9 cellular contexts compared by ENCODE assay signal in genomic region chr11:128694618-128695481, GRCh38. TPM values are rescaled to one million over a fixed set of nuclear protein-coding genes. Genes with fewer than 3 reads are reported as not detected.
DNase-seq lines count a peak whose midpoint lies in the region; ATAC-seq, FAIRE-seq and TF ChIP-seq lines count a peak whose summit lies in the region.
"Had no signal": no experiment of that assay in that cellular context is flagged by ENCODE, and none has a peak within 500 bp of the region (broad histone marks: within the 10 kb centered on the region; RNA-seq: fewer than 3 reads in every experiment).

No MANE protein-coding gene starts in this region.

- no peaks in the 10 kb centered on the region for H3F3A ChIP-seq in Loucy (ENCODE audit: low read depth)

- H3K4me2 ChIP-seq in HepG2 (ENCODE audit: low read depth, low read length) (no peak overlapping the region), Loucy (ENCODE audit: low read depth, low read length, poor library complexity, severe bottlenecking) (peak overlapping the region; percentile 99), keratinocyte (ENCODE audit: control insufficient read depth, extremely low read depth, insufficient read depth, low read depth, low read length) (peak overlapping the region; percentile 80)

- H2AFZ ChIP-seq in HepG2 (ENCODE audit: low read length) (no peak overlapping the region), Loucy (ENCODE audit: low read length) (no peak overlapping the region), keratinocyte (ENCODE audit: control insufficient read depth, low read length) (peak overlapping the region; percentile 49)

- 2% methylated on average over 70 of the region's 70 CpGs for WGBS in liver
- 19% methylated on average over 24 of the region's 70 CpGs for WGBS in HepG2 (ENCODE audit: low lambda C conversion rate)
- 4 to 24% (median 6%) methylated on average over 10 to 70 of the region's 70 CpGs for WGBS in stomach, 5 donors

- no peak for TF ChIP-seq RAD21 in liver (IDR thresholded peaks at IDR 0.05)
- no peak for TF ChIP-seq RAD21 in HepG2 (CRISPR knock-in tag; IDR thresholded peaks at IDR 0.05)

- TF ChIP-seq CTCF in liver (IDR thresholded peaks at IDR 0.05; ENCODE audit: low read depth, low read length, missing input control): no peak
- TF ChIP-seq CTCF in HepG2 (CRISPR knock-in tag; IDR thresholded peaks at IDR 0.05): no peak
- TF ChIP-seq CTCF in Loucy (conservative IDR thresholded peaks at IDR 0.05; ENCODE audit: low read length): no peak
- TF ChIP-seq CTCF in ascending aorta (IDR thresholded peaks at IDR 0.05): no peak
- TF ChIP-seq CTCF in keratinocyte (optimal IDR thresholded peaks at IDR 0.05 in 1 of 3, IDR thresholded peaks at IDR 0.05 in 1 of 3, conservative IDR thresholded peaks at IDR 0.05 in 1 of 3; ENCODE audit: extremely low read depth in 1 of 3, insufficient read depth in 2 of 3, low read length in 3 of 3): no peak
- TF ChIP-seq CTCF in stomach (IDR thresholded peaks at IDR 0.05): no peak

- in situ Hi-C loops in HepG2 (cut with HindIII; ENCODE audit: extremely low pct_ligation_motif_present, low pct_unique_long_range_greater_than_20kb): no loop called here

- H3K79me2 ChIP-seq in HepG2 (ENCODE audit: insufficient read depth, low read length) (no peaks in the 10 kb centered on the region), Loucy (ENCODE audit: insufficient read depth, low read length) (peaks cover 74% of the 10 kb centered on the region), keratinocyte (ENCODE audit: control insufficient read depth, insufficient read depth, low read length) (no peaks in the 10 kb centered on the region)

- dilution Hi-C loops in keratinocyte (cut with MboI; ENCODE audit: extremely low pct_ligation_motif_present, low sequenced_read_pairs): no loop called here

- H3K9me3 ChIP-seq in liver (ENCODE audit: control insufficient read depth in 4 of 4, low read length in 3 of 4): no peaks in the 10 kb centered on the region
- no peaks in the 10 kb centered on the region for H3K9me3 ChIP-seq in HepG2 (ENCODE audit: low read length)
- no peaks in the 10 kb centered on the region for H3K9me3 ChIP-seq in Loucy (ENCODE audit: insufficient read depth, low read depth, low read length)
- H3K9me3 ChIP-seq in ascending aorta: no peaks in the 10 kb centered on the region
- no peaks in the 10 kb centered on the region for H3K9me3 ChIP-seq in keratinocyte (ENCODE audit: control insufficient read depth, low read depth, low read length)
- no peaks in the 10 kb centered on the region for H3K9me3 ChIP-seq in stomach

- peaks cover 10 to 47% (median 19%) of the 10 kb centered on the region in 4 donors for H3K4me1 ChIP-seq in liver (ENCODE audit: control insufficient read depth in 4 of 4, insufficient read depth in 4 of 4, low read length in 3 of 4)
- H3K4me1 ChIP-seq in HepG2 (ENCODE audit: insufficient read depth, low read length): no peaks in the 10 kb centered on the region
- peaks cover 66% of the 10 kb centered on the region for H3K4me1 ChIP-seq in Loucy (ENCODE audit: insufficient read depth, low read length, poor library complexity, severe bottlenecking)
- H3K4me1 ChIP-seq in ascending aorta: peaks cover 2 to 17% of the 10 kb centered on the region in 2 donors
- H3K4me1 ChIP-seq in keratinocyte (ENCODE audit: control insufficient read depth, extremely low read depth, insufficient read depth, low read length): peaks cover 9% of the 10 kb centered on the region
- peaks cover 16 to 74% (median 44%) of the 10 kb centered on the region in 4 donors for H3K4me1 ChIP-seq in stomach

- POLR2A ChIA-PET in HepG2 (lab: Yijun Ruan, JAX): no interaction called here

- no peaks in the 10 kb centered on the region for H3K9me2 ChIP-seq in Loucy (replicated peaks; ENCODE audit: low read depth, low read length)

- no TSS peak for BruUV-seq in HepG2 (replicated peaks; lab: Mats Ljungman, UMichigan)

- H4K20me1 ChIP-seq in HepG2 (ENCODE audit: insufficient read depth, low read length) (no peaks in the 10 kb centered on the region), Loucy (ENCODE audit: insufficient read depth, low read length, poor library complexity, severe bottlenecking) (peaks cover 46% of the 10 kb centered on the region), keratinocyte (ENCODE audit: control insufficient read depth, extremely low read depth, insufficient read depth, low read length) (no peaks in the 10 kb centered on the region)

- H3K27me3 ChIP-seq in liver (ENCODE audit: control insufficient read depth in 4 of 4, insufficient read depth in 4 of 4, low read length in 3 of 4) (peaks cover 0 to 6% (median 4%) of the 10 kb centered on the region in 4 donors), HepG2 (ENCODE audit: control insufficient read depth in 1 of 2, insufficient read depth in 2 of 2, low read length in 2 of 2) (peaks cover 10 to 60% of the 10 kb centered on the region in 2 experiments), Loucy (ENCODE audit: insufficient read depth, low read length, poor library complexity, severe bottlenecking) (no peaks in the 10 kb centered on the region), ascending aorta (no peaks in the 10 kb centered on the region), keratinocyte (ENCODE audit: control insufficient read depth, extremely low read depth, insufficient read depth, low read length) (peaks cover 78% of the 10 kb centered on the region), stomach (peaks cover 7 to 84% (median 58%) of the 10 kb centered on the region in 3 donors)

- intact Hi-C loops in HepG2 (cut with micrococcal nuclease; ENCODE audit: unreplicated experiment) (no loop called here), ascending aorta (cut with DNase I) (no loop called here), stomach (cut with DNase I; ENCODE audit: low total_unique reads) (no loop called here)

- CTCF ChIA-PET in HepG2 (lab: Yijun Ruan, JAX; ENCODE audit: low intra/inter-chr PET ratio, low total read pairs): no interaction called here

- FAIRE-seq in HepG2 (lab: Jason Lieb, UNC) (no peak), keratinocyte (lab: Jason Lieb, UNC) (no peak)
- FAIRE-seq: frontal cortex had no signal

- ATAC-seq in HepG2 (no peak; the same call in 2 of the 3 replicates), GM18520 (IDR thresholded peaks at IDR 0.05; ENCODE audit: unreplicated experiment) (no peak)

- TF ChIP-seq POLR2A in HepG2 (IDR thresholded peaks at IDR 0.05; ENCODE audit: insufficient read depth in 1 of 2, low read depth in 2 of 2, low read length in 2 of 2) (no peak), stomach (IDR thresholded peaks at IDR 0.05) (no peak)

- TF ChIP-seq EP300 in HepG2 (IDR thresholded peaks at IDR 0.05; ENCODE audit: low read depth in 2 of 2, low read length in 2 of 2) (no peak), HepG2 (CRISPR knock-in tag; IDR thresholded peaks at IDR 0.05; ENCODE audit: borderline replicate concordance) (no peak), stomach (IDR thresholded peaks at IDR 0.05) (no peak)

- DNase-seq in HepG2 (ENCODE audit: low spot score): no peak
- no peak for DNase-seq in ascending aorta (ENCODE audit: low spot score in 2 of 2)
- DNase-seq in keratinocyte (ENCODE audit: low read depth, low spot score): no peak
- no peak for DNase-seq in stomach
- no peak for DNase-seq in MV-4-11 (lab: John Stamatoyannopoulos, UW)

- peak overlapping the region; percentile 93 to 95 for H3K27ac ChIP-seq in liver (ENCODE audit: low read depth in 1 of 2, low read length in 2 of 2)
- no peak overlapping the region for H3K27ac ChIP-seq in HepG2 (ENCODE audit: extremely low read length, insufficient read depth, low read length)
- H3K27ac ChIP-seq in ascending aorta: peak overlapping the region; percentile 71 to 82
- no peak overlapping the region for H3K27ac ChIP-seq in keratinocyte (ENCODE audit: control insufficient read depth, insufficient read depth, low read length)
- H3K27ac ChIP-seq in stomach: peak overlapping the region; percentile 68 to 94 (median 87)

- peak overlapping the region; percentile 65 to 70 (median 66) for H3K4me3 ChIP-seq in liver (ENCODE audit: low read depth in 1 of 3, low read length in 3 of 3)
- no peak overlapping the region for H3K4me3 ChIP-seq in HepG2 (replicated peaks in 1 of 3; ENCODE audit: insufficient read depth in 1 of 3, low read depth in 2 of 3, low read length in 3 of 3)
- peak overlapping the region; percentile 95 for H3K4me3 ChIP-seq in Loucy (ENCODE audit: low read length, poor library complexity, severe bottlenecking)
- peak overlapping the region; percentile 66 to 68 for H3K4me3 ChIP-seq in ascending aorta
- peak overlapping the region; percentile 37 to 69 (median 54) for H3K4me3 ChIP-seq in keratinocyte (ENCODE audit: control insufficient read depth in 2 of 3, extremely low read depth in 1 of 3, insufficient read depth in 2 of 3, low read depth in 1 of 3, low read length in 3 of 3)
- peak overlapping the region; percentile 56 to 66 (median 60) for H3K4me3 ChIP-seq in stomach

- H3K36me3 ChIP-seq in liver (ENCODE audit: control insufficient read depth in 4 of 4, insufficient read depth in 3 of 4, low read depth in 1 of 4, low read length in 3 of 4) (no peaks in the 10 kb centered on the region), HepG2 (replicated peaks in 1 of 2; ENCODE audit: control insufficient read depth in 1 of 2, insufficient read depth in 2 of 2, low read length in 2 of 2) (no peaks in the 10 kb centered on the region), Loucy (ENCODE audit: insufficient read depth, low read length) (no peaks in the 10 kb centered on the region), ascending aorta (no peaks in the 10 kb centered on the region), keratinocyte (ENCODE audit: control insufficient read depth in 2 of 2, extremely low read depth in 1 of 2, insufficient read depth in 2 of 2, low read length in 2 of 2) (no peaks in the 10 kb centered on the region), stomach (no peaks in the 10 kb centered on the region)

- H3K9ac ChIP-seq in liver (ENCODE audit: low read depth in 1 of 2, low read length in 2 of 2): peak overlapping the region; percentile 58 to 63
- no peak overlapping the region for H3K9ac ChIP-seq in HepG2 (ENCODE audit: insufficient read depth, low read depth, low read length)
- peak overlapping the region; percentile 98 for H3K9ac ChIP-seq in Loucy (ENCODE audit: low read depth, low read length, poor library complexity, severe bottlenecking)
- H3K9ac ChIP-seq in keratinocyte (ENCODE audit: control insufficient read depth, extremely low read depth, insufficient read depth, low read length): no peak overlapping the region

- no peaks in the 10 kb centered on the region for H3K9me1 ChIP-seq in keratinocyte (ENCODE audit: control insufficient read depth, extremely low read depth, insufficient read depth, low read length)

RNA-seq across cellular contexts. Expression of gene FLI1, which starts 1.0 kb away (rescaled TPM):
- total RNA-seq in liver (10 to 100 TPM in 1 of 2 donors, 1 to 10 TPM in 1; 5.9 to 18.1 TPM), HepG2 (2016; rRNA removed; fragmentation: Illumina TruSeq; extraction: Trizol) (not detected in 2 replicates), ascending aorta (86.4 TPM), stomach (10 to 100 TPM in 3 of 5 donors, 1 to 10 TPM in 1, under 1 TPM in 1; 0.87 to 39.7 (median 13.0) TPM)
- polyA plus RNA-seq in liver (1 to 10 TPM; 2.5 to 4.1 TPM), HepG2 (2011; rRNA removed) (not detected in 2 replicates), keratinocyte (1.1 to 2.2 TPM (median 1.1 TPM) in 3 replicates), stomach (1 to 10 TPM; 2.4 to 4.0 (median 3.6) TPM)
- not detected in 2 replicates for total RNA-seq in HepG2 (2016; cell fraction: cytosol; rRNA removed; fragmentation: Illumina TruSeq; extraction: Trizol; ENCODE audit: low read depth)
- not detected in 2 replicates for total RNA-seq in HepG2 (2016; cell fraction: insoluble cytoplasmic fraction; rRNA removed; fragmentation: Illumina TruSeq; extraction: Trizol)
- total RNA-seq in HepG2 (2016; cell fraction: membrane; rRNA removed; fragmentation: Illumina TruSeq; extraction: Trizol): not detected in 2 replicates
- total RNA-seq in HepG2 (2016; cell fraction: nucleus; rRNA removed; fragmentation: Illumina TruSeq; extraction: Trizol): not detected in 2 replicates
- polyA plus RNA-seq in HepG2 (2011; cell fraction: cytosol; rRNA removed): not detected in 2 replicates
- not detected in 2 replicates for polyA plus RNA-seq in HepG2 (2011; cell fraction: nucleus; rRNA removed)
- polyA plus RNA-seq in HepG2 (2012): not detected in 2 replicates
- polyA plus RNA-seq in HepG2 (2016; cell fraction: cytosol; fragmentation: Illumina TruSeq; extraction: Trizol; ENCODE audit: low read depth): not detected in 2 replicates
- polyA plus RNA-seq in HepG2 (2016; cell fraction: insoluble cytoplasmic fraction; fragmentation: Illumina TruSeq; extraction: Trizol; ENCODE audit: low read depth): not detected in 2 replicates
- not detected in 2 replicates for polyA plus RNA-seq in HepG2 (2016; cell fraction: membrane; fragmentation: Illumina TruSeq; extraction: Trizol; ENCODE audit: low read depth)
- polyA plus RNA-seq in HepG2 (2016; cell fraction: nucleus; fragmentation: Illumina TruSeq; extraction: Trizol; ENCODE audit: insufficient read depth, low read depth): not detected in 2 replicates
- polyA minus RNA-seq in HepG2 (2011; rRNA and poly(A)+ RNA removed; ENCODE audit: low replicate concordance): not detected in 2 replicates
- not detected in 2 replicates for polyA minus RNA-seq in HepG2 (2011; cell fraction: cytosol; rRNA and poly(A)+ RNA removed)
- polyA minus RNA-seq in HepG2 (2011; cell fraction: nucleus; rRNA and poly(A)+ RNA removed): not detected in 2 replicates
- polyA plus RNA-seq in keratinocyte (2011; ENCODE audit: low read depth): not detected
- polyA plus RNA-seq in keratinocyte (2011; cell fraction: cytosol; rRNA removed): 0.87 and 1.0 TPM in 2 replicates
- 0.83 and 1.0 TPM in 2 replicates for polyA plus RNA-seq in keratinocyte (2011; cell fraction: nucleus; rRNA removed)
- polyA plus RNA-seq in keratinocyte (2012; ENCODE audit: low replicate concordance): 0.17 and 0.80 TPM in 2 replicates
- 3.4 to 10.6 TPM (median 5.3 TPM) in 3 replicates for polyA minus RNA-seq in keratinocyte
- 7.3 TPM for polyA minus RNA-seq in keratinocyte (2011; cell fraction: cytosol; rRNA and poly(A)+ RNA removed)
- polyA minus RNA-seq in keratinocyte (2011; cell fraction: nucleus; rRNA and poly(A)+ RNA removed): 0.53 and 1.8 TPM in 2 replicates

Comparison
In these comparisons a context has a peak if more than half of its experiments do, and no peak if none do; other contexts are left out.
1. H3K27ac ChIP-seq: peak in liver (2 of 2), ascending aorta (2 of 2) and stomach (5 of 5); none in HepG2 (single experiment) and keratinocyte (single experiment).
2. H3K4me3 ChIP-seq: peak in liver (3 of 3), Loucy (single experiment), ascending aorta (2 of 2), keratinocyte (3 of 3) and stomach (4 of 4); none in HepG2 (0 of 3).
3. H3K9ac ChIP-seq: peak in liver (2 of 2) and Loucy (single experiment); none in HepG2 (single experiment) and keratinocyte (single experiment).